1 cellular context compared by ENCODE assay signal in the genomic region with DNA sequence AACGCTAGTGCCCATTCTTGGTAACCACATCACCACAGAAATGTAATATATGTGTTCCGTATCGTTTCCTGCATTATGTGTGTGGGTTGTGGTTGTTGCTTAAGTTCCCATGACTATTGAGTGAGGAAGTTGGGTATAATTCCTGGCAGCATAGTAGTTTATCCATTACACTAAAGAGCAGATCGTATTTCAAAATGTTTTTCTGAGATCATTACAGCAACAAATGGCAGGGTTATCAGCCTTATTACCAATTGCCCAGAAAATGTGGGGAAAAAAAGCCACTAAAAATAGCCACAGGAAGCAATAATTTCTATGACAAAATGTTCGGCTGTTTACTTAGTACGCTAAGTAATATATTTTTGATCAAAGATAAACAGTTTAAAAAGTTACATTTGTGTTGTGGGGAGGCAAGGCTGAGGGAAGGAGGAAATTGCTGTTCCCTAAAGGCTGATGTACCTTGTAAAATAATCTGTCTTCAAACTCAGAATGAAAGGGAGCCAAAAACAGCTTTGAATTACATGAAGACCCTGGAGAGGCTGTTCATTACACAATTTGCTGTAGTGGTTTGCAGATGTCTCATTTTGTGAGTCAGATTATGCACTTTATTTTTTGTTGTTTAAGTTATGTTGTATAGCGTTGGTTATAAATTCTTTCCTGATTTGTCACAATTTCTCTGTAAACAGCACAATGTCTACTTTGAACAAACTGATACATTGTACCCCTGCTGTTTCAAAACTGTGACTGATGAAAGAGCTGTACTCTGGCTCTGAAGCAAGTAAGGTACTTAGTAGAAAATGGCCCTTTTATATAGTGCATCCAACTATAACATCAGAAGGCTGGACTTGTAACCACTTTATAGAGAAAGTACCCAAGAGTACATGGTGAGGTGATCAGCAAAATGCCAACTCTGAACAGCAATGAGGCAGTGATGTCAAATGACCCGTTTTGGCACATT.
A peak's percentile ranks its signal among the peaks of the same experiment; 100 is the strongest.
TF ChIP-seq lines count a peak whose summit lies in the region.

No MANE protein-coding gene starts in this region.

TF ChIP-seq in HEK293, 187 proteins besides CTCF, POLR2A, EP300 and RAD21 (continued from another document):
- TF ChIP-seq ZNF211 (tag by site-specific recombination; IDR thresholded peaks at IDR 0.05; ENCODE audit: low read depth), result no peak
- peak; percentile 99 for TF ChIP-seq ZNF366 (tag by site-specific recombination; conservative IDR thresholded peaks at IDR 0.05)
- no peak for TF ChIP-seq ZNF157 (tag by site-specific recombination; IDR thresholded peaks at IDR 0.05)
- no peak for TF ChIP-seq ZNF140 (tag by site-specific recombination; IDR thresholded peaks at IDR 0.05)
- TF ChIP-seq ZNF341 (tag by site-specific recombination; IDR thresholded peaks at IDR 0.05; ENCODE audit: low read depth), result peak; percentile 84
- TF ChIP-seq ZNF521 (tag by site-specific recombination; IDR thresholded peaks at IDR 0.05), result no peak
- TF ChIP-seq, protein P1, sequence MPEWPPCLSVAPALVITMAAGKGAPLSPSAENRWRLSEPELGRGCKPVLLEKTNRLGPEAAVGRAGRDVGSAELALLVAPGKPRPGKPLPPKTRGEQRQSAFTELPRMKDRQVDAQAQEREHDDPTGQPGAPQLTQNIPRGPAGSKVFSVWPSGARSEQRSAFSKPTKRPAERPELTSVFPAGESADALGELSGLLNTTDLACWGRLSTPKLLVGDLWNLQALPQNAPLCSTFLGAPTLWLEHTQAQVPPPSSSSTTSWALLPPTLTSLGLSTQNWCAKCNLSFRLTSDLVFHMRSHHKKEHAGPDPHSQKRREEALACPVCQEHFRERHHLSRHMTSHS (tag by site-specific recombination; IDR thresholded peaks at IDR 0.05), result peak; percentile 92
- TF ChIP-seq SALL2 (tag by site-specific recombination; IDR thresholded peaks at IDR 0.05; ENCODE audit: borderline replicate concordance), result 0 out of 2 replicates have a peak, but pooled peaks have one; percentile 42
- TF ChIP-seq SCRT1 (tag by site-specific recombination; IDR thresholded peaks at IDR 0.05; ENCODE audit: borderline replicate concordance), result peak; percentile 91
